ENCODE assay signal across 16 cellular contexts in the genomic region with DNA sequence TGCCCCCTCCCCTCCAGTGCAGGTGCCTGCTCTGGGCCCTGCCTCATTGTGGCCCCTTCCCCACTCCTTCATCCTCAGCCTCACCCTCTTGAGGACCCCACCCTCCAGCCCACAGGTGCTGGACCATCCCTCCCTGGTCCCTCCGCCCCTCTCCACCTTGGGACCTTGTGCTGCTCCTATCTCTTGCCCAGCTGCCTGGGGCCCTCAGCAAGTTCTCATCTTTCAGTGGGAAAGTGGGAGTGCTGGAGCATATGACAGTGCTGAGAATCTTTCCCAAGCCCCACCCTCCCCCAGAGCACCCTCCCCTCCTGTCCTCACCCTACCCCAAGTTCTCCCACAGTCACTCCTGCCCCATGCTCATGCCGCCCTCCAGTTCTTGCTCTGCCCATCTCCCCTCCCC. TPM values are rescaled to one million over a fixed set of nuclear protein-coding genes. Genes with fewer than 3 reads are reported as not detected.
"Had no signal": no experiment of that assay in that cellular context is flagged by ENCODE, and none has a peak within 500 bp of the region (broad histone marks: within the 10 kb centered on the region; RNA-seq: fewer than 3 reads in every experiment).

No MANE protein-coding gene starts in this region.

RNA-seq across cellular contexts. Expression of a gene that starts 29.1 kb away (rescaled TPM):
- total RNA-seq: activated CD8-positive, alpha-beta T cell treated with anti-CD3 and anti-CD28 coated beads, Interleukin-2, amount 10 ng/mL, durations not matched to agents 7 days and 5 days; activated naive CD4-positive, alpha-beta T cell treated with anti-CD3 and anti-CD28 coated beads, Interleukin-2, amount 50 U/mL, for 72 hours; aorta; breast epithelium; chondrocyte; dermis microvascular lymphatic vessel endothelial cell; esophagus muscularis mucosa; left lobe of liver; mammary epithelial cell; mucosa of gallbladder; neural crest cell; pancreas; stomach; T-helper 2 cell treated with Interferon-gamma antibody and Interleukin-4, amounts not matched to agents 100 ng/mL and 5 ng/mL, for 36 hours; thoracic aorta; ureter had no signal
- polyA plus RNA-seq: aorta, mammary epithelial cell, pancreas, stomach had no signal

RNA-seq across cellular contexts. Expression of a gene that starts 46.8 kb away (rescaled TPM):
- total RNA-seq: dermis microvascular lymphatic vessel endothelial cell, left lobe of liver had no signal
